15 cellular contexts compared by ENCODE assay signal in genomic region chr6:63526931-63527330, GRCh38.
"Had no signal": no experiment of that assay in that cellular context is flagged by ENCODE, and none has a peak within 500 bp of the region (broad histone marks: within the 10 kb centered on the region; RNA-seq: fewer than 3 reads in every experiment).

No MANE protein-coding gene starts in this region.

- ATAC-seq: activated CD4-positive, CD25-positive, alpha-beta regulatory T cell treated with anti-CD3 and anti-CD28 coated beads, Interleukin-2, amount 50 U/mL, for 24 hours had no signal

- H3K36me3 ChIP-seq: left ventricle myocardium inferior, ovary, sigmoid colon, thoracic aorta, upper lobe of right lung had no signal

- H3K4me1 ChIP-seq: left ventricle myocardium inferior, upper lobe of right lung had no signal

- H3K27ac ChIP-seq: dorsolateral prefrontal cortex, left ventricle myocardium inferior, ovary, sigmoid colon, thoracic aorta, upper lobe of right lung had no signal

- DNase-seq: activated CD4-positive, alpha-beta T cell treated with anti-CD3 and anti-CD28 coated beads, Interleukin-2, amount 50 U/mL, for 48 hours; activated naive CD4-positive, alpha-beta T cell treated with Interleukin-2 at 50 U/mL for 16 hours; anterior cingulate cortex; dorsolateral prefrontal cortex; endodermal cell; hypothalamus; left ventricle myocardium inferior; stimulated activated CD4-positive, alpha-beta T cell treated with anti-CD3 and anti-CD28 coated beads, Interleukin-12 subunit alpha, Interleukin-12 subunit beta, amount 100 ng/mL, for 4 hours; stimulated activated CD4-positive, alpha-beta T cell treated with anti-CD3 and anti-CD28 coated beads, Interleukin-2, amount 100 ng/mL, for 24 hours; T-helper 9 cell; upper lobe of right lung had no signal

- H3K9me3 ChIP-seq: left ventricle myocardium inferior, ovary, sigmoid colon, thoracic aorta, upper lobe of right lung had no signal

- H3K4me3 ChIP-seq: dorsolateral prefrontal cortex, left ventricle myocardium inferior, ovary, sigmoid colon, thoracic aorta, upper lobe of right lung had no signal

- H3K27me3 ChIP-seq: ovary, sigmoid colon, upper lobe of right lung had no signal
